In the genomic region with DNA sequence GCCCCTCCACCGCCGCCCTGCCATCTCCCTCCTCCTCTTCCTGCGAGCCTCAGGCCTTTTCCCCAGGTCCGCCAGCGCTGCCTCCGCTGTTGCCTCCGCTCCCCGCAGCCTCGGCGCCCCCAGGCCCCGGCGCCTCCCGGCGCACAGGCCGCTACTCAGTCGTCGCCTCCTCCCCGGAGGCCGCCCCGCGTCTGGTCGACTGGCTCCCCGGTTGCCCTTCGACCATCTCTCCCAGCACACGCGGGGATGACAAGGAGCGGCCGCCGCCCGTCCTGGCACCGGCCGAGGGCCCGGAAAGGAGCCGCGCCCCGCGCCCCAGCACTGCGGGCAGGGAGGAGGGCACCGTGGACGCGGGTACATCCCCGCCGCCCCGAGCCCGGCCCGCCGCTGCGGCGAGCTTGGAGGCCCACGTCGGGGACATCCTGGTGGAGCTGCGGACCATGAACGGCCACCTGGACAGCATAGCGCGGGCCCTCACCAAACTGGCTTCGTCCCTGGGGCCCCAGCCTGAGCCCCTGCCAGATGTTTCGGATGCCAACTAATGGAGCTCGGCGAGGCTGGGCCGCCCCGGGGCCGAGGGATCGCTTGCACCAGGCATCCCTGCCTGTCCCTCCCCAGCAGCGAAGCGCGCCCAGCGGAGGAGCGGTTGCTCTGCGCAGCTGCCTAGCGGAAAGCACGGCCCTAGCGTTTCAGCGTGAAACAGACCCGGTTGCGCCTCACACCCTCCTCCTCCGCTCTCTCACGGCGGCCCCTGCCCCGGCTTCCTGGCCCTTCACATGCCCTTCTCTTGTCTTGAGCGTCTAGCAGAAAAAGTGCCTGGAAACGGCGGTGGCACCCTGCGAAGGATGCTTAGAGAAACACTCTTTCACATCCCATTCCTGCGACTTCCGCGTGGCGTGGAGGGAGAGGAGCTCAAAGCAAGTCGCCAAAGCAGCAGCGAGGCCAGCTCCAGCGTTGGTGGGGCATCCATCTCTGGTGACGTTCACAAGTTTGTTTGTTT, we compare ENCODE assay signal across 8 cellular contexts.
DNase-seq lines count a peak whose midpoint lies in the region; FAIRE-seq and TF ChIP-seq lines count a peak whose summit lies in the region.

No MANE protein-coding gene starts in this region.

- H3K27me3 Mint-ChIP-seq in CD4-positive, alpha-beta memory T cell: peaks cover 2 to 3% of the 10 kb centered on the region in 2 donors
- peaks cover 63% of the 10 kb centered on the region for H3K27me3 Mint-ChIP-seq in nephron progenitor cell (ENCODE audit: low read depth, poor library complexity)

- no peaks in the 10 kb centered on the region for H3K27me3 ChIP-seq in CD4-positive, alpha-beta memory T cell (ENCODE audit: insufficient read depth, low read length)
- H3K27me3 ChIP-seq in testis: no peaks in the 10 kb centered on the region

- no peak overlapping the region for H3K4me3 ChIP-seq in CD4-positive, alpha-beta memory T cell (ENCODE audit: low read length in 2 of 2)
- no peak overlapping the region for H3K4me3 ChIP-seq in epithelial cell of esophagus (ENCODE audit: low read length)
- peak overlapping the region; percentile 39 to 47 for H3K4me3 ChIP-seq in testis

- peaks cover 32% of the 10 kb centered on the region for H3K4me1 ChIP-seq in CD4-positive, alpha-beta memory T cell (ENCODE audit: insufficient read depth, low read length)
- no peaks in the 10 kb centered on the region for H3K4me1 ChIP-seq in testis

- H3K9me3 ChIP-seq in CD4-positive, alpha-beta memory T cell (ENCODE audit: control insufficient read depth in 1 of 2, low read length in 2 of 2): no peaks in the 10 kb centered on the region
- no peaks in the 10 kb centered on the region for H3K9me3 ChIP-seq in testis

- H3K36me3 ChIP-seq in CD4-positive, alpha-beta memory T cell (ENCODE audit: insufficient read depth, low read length): no peaks in the 10 kb centered on the region
- H3K36me3 ChIP-seq in testis (ENCODE audit: low read depth, missing control alignments): no peaks in the 10 kb centered on the region

- H3K36me3 Mint-ChIP-seq in CD4-positive, alpha-beta memory T cell: peaks cover 0 to 3% of the 10 kb centered on the region in 2 donors
- peaks cover 4% of the 10 kb centered on the region for H3K36me3 Mint-ChIP-seq in nephron progenitor cell (ENCODE audit: low read depth)

- POLR2A ChIA-PET in CD4-positive, alpha-beta memory T cell (lab: Charles Lee; ENCODE audit: partially characterized antibody): interaction anchor here (0.6 to 2.1 kb wide), 9 partner anchors 12 to 244 kb away, joined by 3 to 8 read pairs (median 4); no protein-coding TSS in a partner anchor

- FAIRE-seq in GM19239 (lab: Jason Lieb, UNC): no peak

- 5 to 15% methylated on average over 36 to 70 of the region's 91 CpGs for WGBS in testis, 2 donors

- no peak for TF ChIP-seq POLR2A in testis (IDR thresholded peaks at IDR 0.05)

- in situ Hi-C loops in GM13977 (cut with MboI; ENCODE audit: low pct_unique_long_range_greater_than_20kb, low sequenced_read_pairs, unreplicated experiment): no loop called here

- TF ChIP-seq CTCF in epithelial cell of esophagus (IDR thresholded peaks at IDR 0.05; ENCODE audit: insufficient read depth, low read depth, low read length, missing control alignments) (peak; percentile 6), nephron progenitor cell (IDR thresholded peaks at IDR 0.05) (no peak), testis (IDR thresholded peaks at IDR 0.05) (no peak), GM13977 (IDR thresholded peaks at IDR 0.05; ENCODE audit: extremely low read depth, insufficient read depth, missing control alignments) (no peak)

- peak overlapping the region in 4 of 7 donors; percentile 8 to 57 (median 27) for H3K27ac Mint-ChIP-seq in CD4-positive, alpha-beta memory T cell
- H3K27ac Mint-ChIP-seq in nephron progenitor cell: no peak overlapping the region

- peaks cover 22 to 56% (median 38%) of the 10 kb centered on the region in 4 donors for H3K4me1 Mint-ChIP-seq in CD4-positive, alpha-beta memory T cell
- H3K4me1 Mint-ChIP-seq in nephron progenitor cell: peaks cover 44% of the 10 kb centered on the region

- peak overlapping the region; percentile 54 to 81 (median 74) for H3K4me3 Mint-ChIP-seq in CD4-positive, alpha-beta memory T cell
- H3K4me3 Mint-ChIP-seq in nephron progenitor cell: peak overlapping the region; percentile 78

- peak in 4 of 5 donors; percentile 36 to 49 (median 42) for DNase-seq in CD4-positive, alpha-beta memory T cell
- peak; percentile 7 to 20 for DNase-seq in activated CD4-positive, alpha-beta T cell treated with anti-CD3 and anti-CD28 coated beads, Interleukin-2, amount 50 U/mL, for 4 hours
- no peak for DNase-seq in epithelial cell of esophagus (ENCODE audit: low read depth)
- DNase-seq in nephron progenitor cell: peak; percentile 71
- DNase-seq in testis: peak; percentile 40
- DNase-seq in GM19239 (ENCODE audit: insufficient read length, low spot score): no peak
- DNase-seq in COR-L47 (lab: John Stamatoyannopoulos, UW): no peak
- no peak for DNase-seq in GM13977 (ENCODE audit: low spot score)

- CTCF ChIA-PET in CD4-positive, alpha-beta memory T cell (lab: Charles Lee; ENCODE audit: partially characterized antibody): interaction anchor here (0.8 to 1.9 kb wide), 7 partner anchors 9 to 77 kb away, joined by 3 to 6 read pairs (median 3); no protein-coding TSS in a partner anchor

- H3K27ac ChIP-seq in CD4-positive, alpha-beta memory T cell (ENCODE audit: low read depth, low read length): no peak overlapping the region
- H3K27ac ChIP-seq in testis: no peak overlapping the region

- H3K9me3 Mint-ChIP-seq in CD4-positive, alpha-beta memory T cell: peaks cover 0 to 2% (median 0%) of the 10 kb centered on the region in 8 donors
- peaks cover 3% of the 10 kb centered on the region for H3K9me3 Mint-ChIP-seq in nephron progenitor cell

- intact Hi-C loops in CD4-positive, alpha-beta memory T cell (cut with micrococcal nuclease): loop anchor here (5.0 kb wide), 1 partner anchor 76 kb away; no protein-coding TSS in a partner anchor
- intact Hi-C loops in testis (cut with DNase I; ENCODE audit: low total_unique reads): no loop called here

Comparison
In these comparisons a context has a peak if more than half of its experiments do, and no peak if none do; other contexts are left out.
1. DNase-seq: peak in CD4-positive, alpha-beta memory T cell (4 of 5), activated CD4-positive, alpha-beta T cell treated with anti-CD3 and anti-CD28 coated beads, Interleukin-2, amount 50 U/mL, for 4 hours (2 of 2), nephron progenitor cell (single experiment) and testis (single experiment); none in epithelial cell of esophagus (single experiment), GM19239 (single experiment), COR-L47 (single experiment) and GM13977 (single experiment).
2. H3K4me3 ChIP-seq: peak in testis (2 of 2); none in CD4-positive, alpha-beta memory T cell (0 of 2) and epithelial cell of esophagus (single experiment).